33 cellular contexts compared by ENCODE assay signal in the genomic region with DNA sequence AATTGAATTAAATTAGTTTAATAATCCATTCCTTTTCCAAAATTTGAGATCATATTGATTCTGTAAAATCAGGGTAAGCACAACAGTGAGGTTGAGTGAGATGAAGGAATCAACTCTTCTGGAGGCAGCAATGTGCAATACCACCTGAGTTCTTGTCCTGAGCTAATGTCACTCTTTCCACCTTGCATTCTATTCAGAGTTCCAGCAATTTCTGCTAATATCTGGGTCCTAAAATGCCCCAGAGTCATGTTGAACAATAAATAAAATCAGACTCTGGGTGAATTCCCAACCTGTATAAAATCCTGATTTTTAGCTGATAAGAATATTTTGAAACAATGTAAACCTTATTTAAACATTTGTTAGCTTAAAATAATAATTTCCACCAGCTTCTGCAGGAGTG.
"Had no signal": no experiment of that assay in that cellular context is flagged by ENCODE, and none has a peak within 500 bp of the region (broad histone marks: within the 10 kb centered on the region; RNA-seq: fewer than 3 reads in every experiment).

No MANE protein-coding gene starts in this region.

- H3K36me3 ChIP-seq: adrenal gland, brain microvascular endothelial cell, breast epithelium had no signal

- DNase-seq: activated B cell treated with CpG ODN at 0.5 μM for 24 hours; activated CD4-positive, alpha-beta memory T cell treated with anti-CD3 and anti-CD28 coated beads for 36 hours; activated CD4-positive, alpha-beta T cell treated with anti-CD3 and anti-CD28 coated beads for 4 hours; activated CD4-positive, alpha-beta T cell treated with anti-CD3 and anti-CD28 coated beads, Interleukin-2, amount 10 ng/mL, durations not matched to agents 24 days and 14 days; activated CD4-positive, alpha-beta T cell treated with anti-CD3 and anti-CD28 coated beads, Interleukin-2, amount 50 U/mL, for 1 hour; activated CD4-positive, alpha-beta T cell treated with anti-CD3 and anti-CD28 coated beads, Interleukin-2, amount 50 U/mL, for 4 hours; activated CD4-positive, CD25-positive, alpha-beta regulatory T cell treated with anti-CD3 and anti-CD28 coated beads, Interleukin-2, amount 50 U/mL, for 72 hours; activated CD8-positive, alpha-beta memory T cell treated with anti-CD3 and anti-CD28 coated beads, Interleukin-2, amount 50 U/mL, for 4 hours; activated CD8-positive, alpha-beta T cell treated with anti-CD3 and anti-CD28 coated beads for 36 hours; activated effector memory CD4-positive, alpha-beta T cell treated with anti-CD3 and anti-CD28 coated beads, Interleukin-2, amount 50 U/mL, for 16 hours; activated gamma-delta T cell treated with Interleukin-2 at 50 U/mL for 16 hours; activated naive CD4-positive, alpha-beta T cell; activated naive CD4-positive, alpha-beta T cell treated with anti-CD3 and anti-CD28 coated beads for 36 hours; activated naive CD4-positive, alpha-beta T cell treated with anti-CD3 and anti-CD28 coated beads, Interleukin-2, amount 50 U/mL, for 16 hours; activated naive CD8-positive, alpha-beta T cell treated with anti-CD3 and anti-CD28 coated beads for 36 hours; activated T-cell treated with anti-CD3 and anti-CD28 coated beads for 4 hours; activated T-cell treated with anti-CD3 and anti-CD28 coated beads, Interleukin-2, amount 50 U/mL, for 1 hour; activated T-cell treated with anti-CD3 and anti-CD28 coated beads, Interleukin-2, amount 50 U/mL, for 4 hours; activated T-cell treated with anti-CD3 and anti-CD28 coated beads, Interleukin-2, amount 50 U/mL, for 72 hours; adrenal gland; amniotic stem cell; aorta; body of pancreas; brain microvascular endothelial cell; central memory CD4-positive, alpha-beta T cell; T-helper 2 cell; T-helper 9 cell had no signal

- H3K4me3 ChIP-seq: adrenal gland, body of pancreas, breast epithelium had no signal

- H3K4me1 ChIP-seq: adrenal gland, body of pancreas, breast epithelium had no signal

- H3K27ac ChIP-seq: adrenal gland, body of pancreas, brain microvascular endothelial cell, breast epithelium, VCaP had no signal

- H3K9me3 ChIP-seq: adrenal gland, body of pancreas, breast epithelium had no signal

- H3K27me3 ChIP-seq: adrenal gland, body of pancreas, brain microvascular endothelial cell, breast epithelium had no signal

- FAIRE-seq: astrocyte, TTC549 had no signal

- ATAC-seq: activated CD8-positive, alpha-beta T cell treated with anti-CD3 and anti-CD28 coated beads for 36 hours; activated naive CD4-positive, alpha-beta T cell treated with anti-CD3 and anti-CD28 coated beads, Interleukin-2, amount 50 U/mL, for 72 hours; activated T-cell treated with anti-CD3 and anti-CD28 coated beads, Interleukin-2, amount 50 U/mL, for 4 hours; activated T-cell treated with anti-CD3 and anti-CD28 coated beads, Interleukin-2, amount 50 U/mL, for 72 hours; activated T-helper 17 cell treated with anti-CD3 and anti-CD28 coated beads, Interleukin-2, amount 50 U/mL, for 72 hours; body of pancreas had no signal
